Comparison of ENCODE assay signal across 1 cellular context in genomic region chr12:63927511-63927910, GRCh38.
TF ChIP-seq lines count a peak whose summit lies in the region.

No MANE protein-coding gene starts in this region.

TF ChIP-seq in IMR-90, 13 proteins besides CTCF, POLR2A, EP300 and RAD21 (continued from another document):
- TF ChIP-seq RFX5 (IDR thresholded peaks at IDR 0.05; ENCODE audit: low read depth, low read length) (no peak), FOS (IDR thresholded peaks at IDR 0.05; ENCODE audit: low read depth, low read length) (no peak), MAZ (IDR thresholded peaks at IDR 0.05; ENCODE audit: borderline replicate concordance, low read depth, low read length) (no peak), MAFK (IDR thresholded peaks at IDR 0.05; ENCODE audit: low read depth, low read length) (no peak), MXI1 (IDR thresholded peaks at IDR 0.05; ENCODE audit: borderline replicate concordance, low read depth, low read length) (no peak)
